Comparison of ENCODE assay signal across 35 cellular contexts in genomic region chr14:77856930-77857329, GRCh38. TPM values are rescaled to one million over a fixed set of nuclear protein-coding genes. Genes with fewer than 3 reads are reported as not detected.
DNase-seq lines count a peak whose midpoint lies in the region; ATAC-seq, FAIRE-seq and TF ChIP-seq lines count a peak whose summit lies in the region.
"Had no signal": no experiment of that assay in that cellular context is flagged by ENCODE, and none has a peak within 500 bp of the region (broad histone marks: within the 10 kb centered on the region; RNA-seq: fewer than 3 reads in every experiment).

No MANE protein-coding gene starts in this region.

- H3K4me3 ChIP-seq in K562, result no peak overlapping the region
- H3K4me3 ChIP-seq: A549; BLaER1; BLaER1 treated with 17β-estradiol and CSF1 and Interleukin-3, amounts not matched to agents 10 nM and 100 nM had no signal

- no peaks in the 10 kb centered on the region; the same call in 1 of the 2 replicates for H3K9me3 ChIP-seq in K562 (replicated peaks; ENCODE audit: control insufficient read depth, insufficient read depth, low read depth, low read length)
- H3K9me3 ChIP-seq: A549, BE2C, Caco-2 had no signal

- H3K27me3 Mint-ChIP-seq in activated T-helper 17 cell treated with anti-CD3 and anti-CD28 coated beads, Interleukin-2, amount 50 U/mL, for 72 hours, result no peaks in the 10 kb centered on the region
- H3K27me3 Mint-ChIP-seq: B cell; CD4-positive, alpha-beta memory T cell; CD4-positive, alpha-beta T cell; CD4-positive, CD25-positive, alpha-beta regulatory T cell; CD8-positive, alpha-beta memory T cell had no signal

- H3K27me3 ChIP-seq in K562 (ENCODE audit: control insufficient read depth in 2 of 2, insufficient read depth in 2 of 2, low read length in 2 of 2), result no peaks in the 10 kb centered on the region
- H3K27me3 ChIP-seq: BE2C; BLaER1; BLaER1 treated with 17β-estradiol and CSF1 and Interleukin-3, amounts not matched to agents 10 nM and 100 nM had no signal

- no peaks in the 10 kb centered on the region for H3K4me1 Mint-ChIP-seq in activated T-helper 17 cell treated with anti-CD3 and anti-CD28 coated beads, Interleukin-2, amount 50 U/mL, for 72 hours
- H3K4me1 Mint-ChIP-seq: B cell; CD14-positive monocyte; CD4-positive, alpha-beta memory T cell; CD8-positive, alpha-beta memory T cell had no signal

- no peaks in the 10 kb centered on the region; the same call in 2 of the 3 replicates for H3K36me3 ChIP-seq in K562 (ENCODE audit: control insufficient read depth, insufficient read depth, low read length)
- H3K36me3 ChIP-seq: BE2C, BLaER1 had no signal

- no peak for FAIRE-seq in K562 (lab: Jason Lieb, UNC)
- FAIRE-seq: A204.1, A549, D721Med had no signal

- no peak overlapping the region for H3K9ac ChIP-seq in K562 (ENCODE audit: insufficient read depth in 1 of 2, low read depth in 2 of 2, low read length in 2 of 2)
- H3K9ac ChIP-seq: BLaER1; BLaER1 treated with 17β-estradiol and CSF1 and Interleukin-3, amounts not matched to agents 10 nM and 100 nM had no signal

- H3K9me1 ChIP-seq in K562 (ENCODE audit: control insufficient read depth, insufficient read depth, low read length), result peaks cover 2% of the 10 kb centered on the region

- no TSS peak for BruUV-seq in K562 (replicated peaks; lab: Mats Ljungman, UMichigan)

- DNase-seq in K562 (ENCODE audit: extremely low read depth in 1 of 4, low spot score in 3 of 4), result peak in 1 of 4 experiments; percentile 36
- DNase-seq in erythroblast (lab: John Stamatoyannopoulos, UW), result peak; percentile 8 to 27
- no peak for DNase-seq in GM13976 (ENCODE audit: low spot score)
- DNase-seq in activated CD8-positive, alpha-beta memory T cell treated with anti-CD3 and anti-CD28 coated beads, Interleukin-2, amount 50 U/mL, for 48 hours, result no peak
- DNase-seq in NCI-H345 (lab: John Stamatoyannopoulos, UW), result no peak
- DNase-seq: 8988T; ACHN; AML-193; BE2C; C1 segment of cervical spinal cord; Caco-2; Calu3; CD4-positive, alpha-beta memory T cell; CD4-positive, alpha-beta T cell; CD4-positive, CD25-positive, alpha-beta regulatory T cell; CD8-positive, alpha-beta memory T cell; CD8-positive, alpha-beta T cell; COR-L47; DMS 273 treated with DMSO at 0.1 percent for 48 hours; DMS153; DMS53; DMS79; DMS79 treated with DMSO at 0.1 percent for 48 hours; DND-41; EL had no signal

- in situ Hi-C loops in K562 (cut with MboI), result no loop called here
- in situ Hi-C loops in GM13976 (cut with MboI; ENCODE audit: low sequenced_read_pairs, unreplicated experiment), result loop anchor here (25.0 kb wide), 1 partner anchor 705 kb away; no protein-coding TSS in a partner anchor

- ATAC-seq in activated T-helper 17 cell treated with anti-CD3 and anti-CD28 coated beads, Interleukin-2, amount 50 U/mL, for 72 hours (replicated peaks), result no peak
- peak; percentile 69 for ATAC-seq in K562
- ATAC-seq: A549; CD8-positive, alpha-beta T cell had no signal

- H3K4me3 Mint-ChIP-seq in activated T-helper 17 cell treated with anti-CD3 and anti-CD28 coated beads, Interleukin-2, amount 50 U/mL, for 72 hours, result no peak overlapping the region
- H3K4me3 Mint-ChIP-seq: B cell; CD14-positive monocyte; CD4-positive, alpha-beta memory T cell; CD4-positive, alpha-beta T cell; CD4-positive, CD25-positive, alpha-beta regulatory T cell; CD8-positive, alpha-beta memory T cell; CD8-positive, alpha-beta T cell had no signal

- peaks cover 25 to 31% of the 10 kb centered on the region in 2 experiments for H3K4me1 ChIP-seq in K562 (replicated peaks in 1 of 2; ENCODE audit: control insufficient read depth in 2 of 2, insufficient read depth in 2 of 2, low read length in 2 of 2)
- H3K4me1 ChIP-seq: A549, BE2C, BLaER1, Caco-2 had no signal

- 27% methylated on average over 5 of the region's 6 CpGs for WGBS in K562 (ENCODE audit: insufficient coverage, low coverage, missing lambda C conversion rate)

- TF ChIP-seq POLR2A in K562 (conservative IDR thresholded peaks at IDR 0.05) (no peak), erythroblast (IDR thresholded peaks at IDR 0.05; ENCODE audit: low read length) (no peak)

- no peaks in the 10 kb centered on the region for H3K36me3 Mint-ChIP-seq in activated T-helper 17 cell treated with anti-CD3 and anti-CD28 coated beads, Interleukin-2, amount 50 U/mL, for 72 hours (ENCODE audit: low read depth)

- POLR2A ChIA-PET in K562 (lab: Yijun Ruan, JAX), result no interaction called here

- no peak overlapping the region for H3K4me2 ChIP-seq in K562 (ENCODE audit: insufficient read depth, low read length)
- H3K4me2 ChIP-seq: A549; BLaER1; BLaER1 treated with 17β-estradiol and CSF1 and Interleukin-3, amounts not matched to agents 10 nM and 100 nM had no signal

- no peak for TF ChIP-seq EP300 in K562 (IDR thresholded peaks at IDR 0.05; ENCODE audit: low read length)

- no peaks in the 10 kb centered on the region for H3K79me2 ChIP-seq in K562 (ENCODE audit: control insufficient read depth, insufficient read depth, low read length)

- 0 out of 6 replicates have a peak, but pooled peaks of 1 of the 3 experiments have one; percentile 10 for TF ChIP-seq CTCF in K562 (IDR thresholded peaks at IDR 0.05 in 2 of 3, conservative IDR thresholded peaks at IDR 0.05 in 1 of 3; ENCODE audit: insufficient read depth in 2 of 3, low read depth in 1 of 3, low read length in 3 of 3)
- no peak for TF ChIP-seq CTCF in GM13976 (IDR thresholded peaks at IDR 0.05; ENCODE audit: borderline replicate concordance, control extremely low read depth, extremely low read depth, insufficient read depth, missing control alignments)

- peaks cover 9% of the 10 kb centered on the region for H3K9me3 Mint-ChIP-seq in activated T-helper 17 cell treated with anti-CD3 and anti-CD28 coated beads, Interleukin-2, amount 50 U/mL, for 72 hours
- H3K9me3 Mint-ChIP-seq: CD4-positive, alpha-beta T cell had no signal

- peak overlapping the region; percentile 9 for H3K27ac Mint-ChIP-seq in activated T-helper 17 cell treated with anti-CD3 and anti-CD28 coated beads, Interleukin-2, amount 50 U/mL, for 72 hours
- H3K27ac Mint-ChIP-seq: B cell; CD14-positive monocyte; CD4-positive, alpha-beta T cell; CD4-positive, CD25-positive, alpha-beta regulatory T cell; CD8-positive, alpha-beta T cell had no signal

- TF ChIP-seq RAD21 in K562 (CRISPR knock-in tag; conservative IDR thresholded peaks at IDR 0.05 in 1 of 2, IDR thresholded peaks at IDR 0.05 in 1 of 2), result no peak

- intact Hi-C loops in K562 (cut with micrococcal nuclease), result no loop called here

- CTCF ChIA-PET in K562 (lab: Yijun Ruan, JAX; ENCODE audit: low intra/inter-chr PET ratio), result no interaction called here

- H2AFZ ChIP-seq in K562 (ENCODE audit: low read depth, low read length), result 0 out of 2 replicates have a peak overlapping the region, but pooled peaks have one; percentile 22

- no peaks in the 10 kb centered on the region for H4K20me1 ChIP-seq in K562 (replicated peaks; ENCODE audit: control insufficient read depth, insufficient read depth, low read length)
- H4K20me1 ChIP-seq: BLaER1; BLaER1 treated with 17β-estradiol and CSF1 and Interleukin-3, amounts not matched to agents 10 nM and 100 nM had no signal

- H3K27ac ChIP-seq in K562 (ENCODE audit: extremely low read depth, low read depth, low read length), result no peak overlapping the region
- H3K27ac ChIP-seq: 22Rv1; A549; BLaER1; BLaER1 treated with 17β-estradiol and CSF1 and Interleukin-3, amounts not matched to agents 10 nM and 100 nM; C4-2B had no signal

TF ChIP-seq in K562, 482 proteins besides CTCF, POLR2A, EP300 and RAD21 (continues in another document):
- no peak for TF ChIP-seq IFI16 (CRISPR knock-in tag; IDR thresholded peaks at IDR 0.05)

RNA-seq across cellular contexts. Expression of gene ADCK1, which starts 57.0 kb away (rescaled TPM):
- total RNA-seq in activated T-helper 17 cell treated with anti-CD3 and anti-CD28 coated beads, Interleukin-2, amount 50 U/mL, for 72 hours, result 1 to 10 TPM; 2.0 to 2.1 TPM
- total RNA-seq in K562 (2011; cell fraction: chromatin; rRNA removed; ENCODE audit: low replicate concordance), result 17.5 and 26.5 TPM in 2 replicates
- total RNA-seq in K562 (2011; cell fraction: nucleolus; rRNA removed), result 14.8 and 18.3 TPM in 2 replicates
- 14.0 and 17.7 TPM in 2 replicates for total RNA-seq in K562 (2011; cell fraction: nucleoplasm; rRNA removed)
- 2.8 and 2.9 TPM in 2 replicates for total RNA-seq in K562 (2014; rRNA removed)
- total RNA-seq in K562 (2014; rRNA removed; fragmentation: Illumina TruSeq; extraction: Trizol), result 3.5 and 4.1 TPM in 2 replicates
- total RNA-seq in K562 (2015; rRNA removed; fragmentation: Illumina TruSeq; extraction: Trizol), result 4.0 and 4.8 TPM in 2 replicates
- total RNA-seq in K562 (2021), result 6.4 and 7.1 TPM in 2 replicates
- 6.9 and 8.8 TPM in 2 replicates for polyA plus RNA-seq in K562 (2011; rRNA removed)
- polyA plus RNA-seq in K562 (2011; cell fraction: cytosol; rRNA removed), result 12.5 and 14.5 TPM in 2 replicates
- polyA plus RNA-seq in K562 (2011; cell fraction: nucleus; rRNA removed), result 17.3 and 23.9 TPM in 2 replicates
- 8.0 and 9.5 TPM in 2 replicates for polyA plus RNA-seq in K562 (2012)
- polyA plus RNA-seq in K562 (2014; fragmentation: Illumina TruSeq; extraction: Trizol), result 8.9 and 9.3 TPM in 2 replicates
- 1 to 10 TPM; 3.6 to 4.3 TPM for polyA plus RNA-seq in K562 (2014; fragmentation: Nextera tagmentation; extraction: Ambion mirVana)
- polyA plus RNA-seq in K562 (2014; rRNA removed), result 4.5 and 8.1 TPM in 2 replicates
- polyA minus RNA-seq in K562 (2011; rRNA and poly(A)+ RNA removed), result 5.0 and 6.9 TPM in 2 replicates
- 7.6 and 7.8 TPM in 2 replicates for polyA minus RNA-seq in K562 (2011; cell fraction: cytosol; rRNA and poly(A)+ RNA removed)
- 7.7 and 9.2 TPM in 2 replicates for polyA minus RNA-seq in K562 (2011; cell fraction: nucleus; rRNA and poly(A)+ RNA removed)

Comparison
In these comparisons a context has a peak if more than half of its experiments do, and no peak if none do; other contexts are left out.
1. DNase-seq: peak in erythroblast (2 of 2); none in GM13976 (single experiment), activated CD8-positive, alpha-beta memory T cell treated with anti-CD3 and anti-CD28 coated beads, Interleukin-2, amount 50 U/mL, for 48 hours (single experiment) and NCI-H345 (single experiment).